ENCODE assay signal across 22 cellular contexts in genomic region chr15:86505951-86506350, GRCh38.
A peak's percentile ranks its signal among the peaks of the same experiment; 100 is the strongest.
DNase-seq lines count a peak whose midpoint lies in the region; ATAC-seq and TF ChIP-seq lines count a peak whose summit lies in the region.
"Had no signal": no experiment of that assay in that cellular context is flagged by ENCODE, and none has a peak within 500 bp of the region (broad histone marks: within the 10 kb centered on the region; RNA-seq: fewer than 3 reads in every experiment).

No MANE protein-coding gene starts in this region.

- H3K36me3 Mint-ChIP-seq in MCF 10A (ENCODE audit: insufficient read depth, unreplicated experiment) (no peaks in the 10 kb centered on the region), glutamatergic neuron (ENCODE audit: unreplicated experiment) (no peaks in the 10 kb centered on the region)
- H3K36me3 Mint-ChIP-seq in activated T-helper 1 cell treated with anti-CD3 and anti-CD28 coated beads, Interleukin-12 subunit alpha, Interleukin-12 subunit beta, Interleukin-2, Interleukin-4 antibody, amounts not matched to agents 30 ng/mL and 10 ng/mL and 1 ng/mL, durations not matched to agents 14 hours and 24 hours and 36 hours (ENCODE audit: low read depth) = no peaks in the 10 kb centered on the region
- H3K36me3 Mint-ChIP-seq: CD4-positive, CD25-positive, alpha-beta regulatory T cell; CD8-positive, alpha-beta T cell had no signal

- H3K9me3 Mint-ChIP-seq in MCF 10A (ENCODE audit: unreplicated experiment) = peaks cover 15% of the 10 kb centered on the region
- H3K9me3 Mint-ChIP-seq in glutamatergic neuron (ENCODE audit: unreplicated experiment) = no peaks in the 10 kb centered on the region
- no peaks in the 10 kb centered on the region for H3K9me3 Mint-ChIP-seq in activated T-helper 1 cell treated with anti-CD3 and anti-CD28 coated beads, Interleukin-12 subunit alpha, Interleukin-12 subunit beta, Interleukin-2, Interleukin-4 antibody, amounts not matched to agents 30 ng/mL and 10 ng/mL and 1 ng/mL, durations not matched to agents 14 hours and 24 hours and 36 hours

- H3K4me1 Mint-ChIP-seq in MCF 10A (ENCODE audit: insufficient read depth, unreplicated experiment) = no peaks in the 10 kb centered on the region
- peaks cover 7% of the 10 kb centered on the region for H3K4me1 Mint-ChIP-seq in glutamatergic neuron (ENCODE audit: low read depth, unreplicated experiment)
- no peaks in the 10 kb centered on the region for H3K4me1 Mint-ChIP-seq in activated T-helper 1 cell treated with anti-CD3 and anti-CD28 coated beads, Interleukin-12 subunit alpha, Interleukin-12 subunit beta, Interleukin-2, Interleukin-4 antibody, amounts not matched to agents 30 ng/mL and 10 ng/mL and 1 ng/mL, durations not matched to agents 14 hours and 24 hours and 36 hours (ENCODE audit: low read depth)
- H3K4me1 Mint-ChIP-seq: B cell; CD4-positive, CD25-positive, alpha-beta regulatory T cell had no signal

- ATAC-seq in lower lobe of right lung = no peak
- ATAC-seq in GM19324 (IDR thresholded peaks at IDR 0.05; ENCODE audit: low FRiP score, unreplicated experiment) = no peak
- ATAC-seq: CD8-positive, alpha-beta T cell; GM12878 had no signal

- intact Hi-C loops in mammary epithelial cell (cut with micrococcal nuclease) = no loop called here
- intact Hi-C loops in MCF 10A (cut with micrococcal nuclease) = no loop called here
- intact Hi-C loops in lower lobe of right lung (cut with DNase I) = no loop called here
- intact Hi-C loops in activated T-helper 1 cell treated with anti-CD3 and anti-CD28 coated beads, Interleukin-12 subunit alpha, Interleukin-12 subunit beta, Interleukin-2, Interleukin-4 antibody, amounts not matched to agents 30 ng/mL and 10 ng/mL and 1 ng/mL, durations not matched to agents 14 hours and 24 hours and 36 hours (cut with micrococcal nuclease) = no loop called here

- H3K27ac Mint-ChIP-seq in MCF 10A (ENCODE audit: low read depth, unreplicated experiment) (no peak overlapping the region), glutamatergic neuron (ENCODE audit: unreplicated experiment) (peak overlapping the region; percentile 54)
- H3K27ac Mint-ChIP-seq in activated T-helper 1 cell treated with anti-CD3 and anti-CD28 coated beads, Interleukin-12 subunit alpha, Interleukin-12 subunit beta, Interleukin-2, Interleukin-4 antibody, amounts not matched to agents 30 ng/mL and 10 ng/mL and 1 ng/mL, durations not matched to agents 14 hours and 24 hours and 36 hours = no peak overlapping the region
- H3K27ac Mint-ChIP-seq: B cell; CD4-positive, CD25-positive, alpha-beta regulatory T cell; CD8-positive, alpha-beta T cell; HFFc6 had no signal

- DNase-seq in mammary epithelial cell (peak; percentile 19), MCF 10A (ENCODE audit: unreplicated experiment) (no peak), epithelial cell of prostate (ENCODE audit: low read depth, low spot score) (peak; percentile 8), glutamatergic neuron (no peak), smooth muscle cell (lab: John Stamatoyannopoulos, UW; ENCODE audit: unreplicated experiment) (no peak), lower lobe of right lung (no peak)
- DNase-seq in activated T-helper 1 cell treated with anti-CD3 and anti-CD28 coated beads, Interleukin-12 subunit alpha, Interleukin-12 subunit beta, Interleukin-2, Interleukin-4 antibody, amounts not matched to agents 30 ng/mL and 10 ng/mL and 1 ng/mL, durations not matched to agents 14 hours and 24 hours and 36 hours (ENCODE audit: low spot score) = no peak
- DNase-seq: Caco-2; CD4-positive, CD25-positive, alpha-beta regulatory T cell; CD8-positive, alpha-beta T cell; DMS153; DND-41; GDM1; GOT3; HFFc6 had no signal

- TF ChIP-seq CTCF in mammary epithelial cell (conservative IDR thresholded peaks at IDR 0.05 in 1 of 2, IDR thresholded peaks at IDR 0.05 in 1 of 2; ENCODE audit: extremely low read depth in 1 of 2, insufficient read depth in 1 of 2, low read depth in 1 of 2, low read length in 2 of 2) = no peak
- no peak for TF ChIP-seq CTCF in MCF 10A (IDR thresholded peaks at IDR 0.05; ENCODE audit: unreplicated experiment)
- TF ChIP-seq CTCF in glutamatergic neuron (IDR thresholded peaks at IDR 0.05; ENCODE audit: partially characterized antibody, unreplicated experiment) = no peak
- no peak for TF ChIP-seq CTCF in smooth muscle cell (IDR thresholded peaks at IDR 0.05; ENCODE audit: borderline replicate concordance, insufficient read depth, poor library complexity, severe bottlenecking)
- no peak for TF ChIP-seq CTCF in lower lobe of right lung (IDR thresholded peaks at IDR 0.05)

- BruUV-seq in mammary epithelial cell (replicated peaks; lab: Mats Ljungman, UMichigan) (no TSS peak), MCF 10A (replicated peaks; lab: Mats Ljungman, UMichigan) (no TSS peak)

- H3K4me2 ChIP-seq in mammary epithelial cell (ENCODE audit: insufficient read depth, low read depth, low read length) (no peak overlapping the region), smooth muscle cell (peak overlapping the region; percentile 34)
- H3K4me2 ChIP-seq: BLaER1 had no signal

- CTCF ChIA-PET in mammary epithelial cell (lab: Charles Lee; ENCODE audit: low non-redundant PET) (no interaction called here), MCF 10A (lab: Yijun Ruan, JAX) (interaction anchor here (0.7 kb wide), 1 partner anchor 55 kb away, joined by 3 read pairs; no protein-coding TSS in a partner anchor)

- no peaks in the 10 kb centered on the region for H3K27me3 ChIP-seq in mammary epithelial cell (ENCODE audit: insufficient read depth, low read length)
- no peaks in the 10 kb centered on the region for H3K27me3 ChIP-seq in smooth muscle cell (ENCODE audit: low read depth)
- no peaks in the 10 kb centered on the region for H3K27me3 ChIP-seq in lower lobe of right lung (ENCODE audit: low read depth)
- H3K27me3 ChIP-seq: BLaER1 had no signal

- no peak overlapping the region for H3K4me3 Mint-ChIP-seq in MCF 10A (ENCODE audit: unreplicated experiment)
- H3K4me3 Mint-ChIP-seq in glutamatergic neuron (ENCODE audit: unreplicated experiment) = no peak overlapping the region
- H3K4me3 Mint-ChIP-seq in activated T-helper 1 cell treated with anti-CD3 and anti-CD28 coated beads, Interleukin-12 subunit alpha, Interleukin-12 subunit beta, Interleukin-2, Interleukin-4 antibody, amounts not matched to agents 30 ng/mL and 10 ng/mL and 1 ng/mL, durations not matched to agents 14 hours and 24 hours and 36 hours = no peak overlapping the region
- H3K4me3 Mint-ChIP-seq: B cell; CD4-positive, CD25-positive, alpha-beta regulatory T cell; CD8-positive, alpha-beta T cell; HFFc6 had no signal

- no peak overlapping the region for H3K9ac ChIP-seq in mammary epithelial cell (ENCODE audit: insufficient read depth, low read length)
- H3K9ac ChIP-seq in smooth muscle cell (ENCODE audit: low read depth) = no peak overlapping the region
- H3K9ac ChIP-seq: BLaER1 had no signal

- dilution Hi-C loops in mammary epithelial cell (cut with HindIII; ENCODE audit: low sequenced_read_pairs) = no loop called here

- no peaks in the 10 kb centered on the region for H3K27me3 Mint-ChIP-seq in MCF 10A (ENCODE audit: insufficient read depth, unreplicated experiment)
- H3K27me3 Mint-ChIP-seq in glutamatergic neuron (ENCODE audit: unreplicated experiment) = no peaks in the 10 kb centered on the region
- H3K27me3 Mint-ChIP-seq in activated T-helper 1 cell treated with anti-CD3 and anti-CD28 coated beads, Interleukin-12 subunit alpha, Interleukin-12 subunit beta, Interleukin-2, Interleukin-4 antibody, amounts not matched to agents 30 ng/mL and 10 ng/mL and 1 ng/mL, durations not matched to agents 14 hours and 24 hours and 36 hours (ENCODE audit: insufficient read depth) = no peaks in the 10 kb centered on the region
- H3K27me3 Mint-ChIP-seq: B cell had no signal

- 74% methylated on average over 2 of the region's 2 CpGs for WGBS in mammary epithelial cell (ENCODE audit: low coverage, missing lambda C conversion rate)
- 17% methylated on average over 2 of the region's 2 CpGs for WGBS in smooth muscle cell (ENCODE audit: low lambda C conversion rate)

- no peak overlapping the region for H3K27ac ChIP-seq in mammary epithelial cell (ENCODE audit: insufficient read depth, low read depth, low read length)
- peak overlapping the region; percentile 18 for H3K27ac ChIP-seq in epithelial cell of prostate
- H3K27ac ChIP-seq in smooth muscle cell (ENCODE audit: low read depth) = peak overlapping the region; percentile 63
- H3K27ac ChIP-seq in lower lobe of right lung = no peak overlapping the region
- H3K27ac ChIP-seq: 22Rv1, BLaER1, C4-2B had no signal

- H3K4me3 ChIP-seq in mammary epithelial cell (replicated peaks in 1 of 3; ENCODE audit: insufficient read depth in 1 of 3, low read depth in 2 of 3, low read length in 3 of 3) (no peak overlapping the region), smooth muscle cell (no peak overlapping the region), lower lobe of right lung (no peak overlapping the region)
- H3K4me3 ChIP-seq: BLaER1, GM12878, HAP-1 had no signal

- H3F3A ChIP-seq in smooth muscle cell (ENCODE audit: low read depth) = no peaks in the 10 kb centered on the region

- POLR2A ChIA-PET in MCF 10A (lab: Yijun Ruan, JAX) = interaction anchor here (0.7 kb wide), 1 partner anchor 1554 kb away, joined by 3 read pairs; no protein-coding TSS in a partner anchor

- no peaks in the 10 kb centered on the region for H3K36me3 ChIP-seq in mammary epithelial cell (ENCODE audit: insufficient read depth, low read length)
- no peaks in the 10 kb centered on the region for H3K36me3 ChIP-seq in smooth muscle cell (ENCODE audit: low read depth)
- no peaks in the 10 kb centered on the region for H3K36me3 ChIP-seq in lower lobe of right lung
- H3K36me3 ChIP-seq: BLaER1, HAP-1 had no signal

- H3K79me2 ChIP-seq in mammary epithelial cell (ENCODE audit: insufficient read depth, low read length) (no peaks in the 10 kb centered on the region), smooth muscle cell (ENCODE audit: low read depth) (no peaks in the 10 kb centered on the region)

- H4K20me1 ChIP-seq in mammary epithelial cell (ENCODE audit: insufficient read depth, low read length) (no peaks in the 10 kb centered on the region), smooth muscle cell (ENCODE audit: low read depth) (no peaks in the 10 kb centered on the region)
- H4K20me1 ChIP-seq: BLaER1 had no signal

- H3K4me1 ChIP-seq in mammary epithelial cell (ENCODE audit: insufficient read depth, low read length) = peaks cover 3% of the 10 kb centered on the region
- H3K4me1 ChIP-seq in smooth muscle cell (ENCODE audit: low read depth) = no peaks in the 10 kb centered on the region
- H3K4me1 ChIP-seq in lower lobe of right lung = no peaks in the 10 kb centered on the region
- H3K4me1 ChIP-seq: BLaER1, Caco-2, HAP-1 had no signal

- no peaks in the 10 kb centered on the region for H3K9me3 ChIP-seq in mammary epithelial cell (replicated peaks; ENCODE audit: insufficient read depth, low read length)
- no peaks in the 10 kb centered on the region for H3K9me3 ChIP-seq in smooth muscle cell (replicated peaks; ENCODE audit: low read depth)
- H3K9me3 ChIP-seq in lower lobe of right lung = no peaks in the 10 kb centered on the region
- H3K9me3 ChIP-seq: BLaER1, Caco-2, HAP-1 had no signal

- H2AFZ ChIP-seq in mammary epithelial cell (ENCODE audit: low read depth, low read length) (peak overlapping the region; percentile 79), smooth muscle cell (ENCODE audit: low read depth) (no peak overlapping the region)

- in situ Hi-C loops in mammary epithelial cell (cut with MboI; ENCODE audit: low sequenced_read_pairs in 2 of 2) = no loop called here

Comparison
In these comparisons a context has a peak if more than half of its experiments do, and no peak if none do; other contexts are left out.
1. DNase-seq: peak in mammary epithelial cell (single experiment) and epithelial cell of prostate (single experiment); none in MCF 10A (single experiment), glutamatergic neuron (single experiment), smooth muscle cell (single experiment), lower lobe of right lung (single experiment) and activated T-helper 1 cell treated with anti-CD3 and anti-CD28 coated beads, Interleukin-12 subunit alpha, Interleukin-12 subunit beta, Interleukin-2, Interleukin-4 antibody, amounts not matched to agents 30 ng/mL and 10 ng/mL and 1 ng/mL, durations not matched to agents 14 hours and 24 hours and 36 hours (single experiment).
2. H3K27ac ChIP-seq: peak in epithelial cell of prostate (single experiment) and smooth muscle cell (single experiment); none in mammary epithelial cell (single experiment) and lower lobe of right lung (single experiment).